ENCODE assay signal across 10 cellular contexts in genomic region chr7:123746055-123746454, GRCh38. TPM values are rescaled to one million over a fixed set of nuclear protein-coding genes. Genes with fewer than 3 reads are reported as not detected.
DNase-seq lines count a peak whose midpoint lies in the region; ATAC-seq lines count a peak whose summit lies in the region.
"Had no signal": no experiment of that assay in that cellular context is flagged by ENCODE, and none has a peak within 500 bp of the region (broad histone marks: within the 10 kb centered on the region; RNA-seq: fewer than 3 reads in every experiment).

No MANE protein-coding gene starts in this region.

- H3K36me3 ChIP-seq in BLaER1 (peaks cover 2% of the 10 kb centered on the region), HAP-1 (replicated peaks) (no peaks in the 10 kb centered on the region), adipocyte (ENCODE audit: control insufficient read depth, insufficient read depth, low read length, severe bottlenecking) (no peaks in the 10 kb centered on the region), mucosa of rectum (ENCODE audit: control insufficient read depth in 2 of 2, insufficient read depth in 2 of 2, low read length in 2 of 2) (no peaks in the 10 kb centered on the region)

- H3K9me3 ChIP-seq in BLaER1: no peaks in the 10 kb centered on the region
- no peaks in the 10 kb centered on the region for H3K9me3 ChIP-seq in HAP-1
- no peaks in the 10 kb centered on the region for H3K9me3 ChIP-seq in adipocyte (ENCODE audit: control insufficient read depth, low read length)
- H3K9me3 ChIP-seq in mucosa of rectum (ENCODE audit: control insufficient read depth in 2 of 2, low read length in 2 of 2): no peaks in the 10 kb centered on the region

- H3K27ac ChIP-seq in BLaER1 (no peak overlapping the region), mucosa of rectum (ENCODE audit: low read depth in 2 of 2, low read length in 2 of 2) (peak overlapping the region in 1 of 2 donors; percentile 100)

- H3K4me1 ChIP-seq in BLaER1 (peaks cover 34% of the 10 kb centered on the region), HAP-1 (peaks cover 34% of the 10 kb centered on the region), adipocyte (ENCODE audit: control insufficient read depth, insufficient read depth, low read length) (peaks cover 43% of the 10 kb centered on the region), mucosa of rectum (ENCODE audit: control insufficient read depth in 2 of 2, insufficient read depth in 2 of 2, low read length in 2 of 2) (peaks cover 22 to 23% of the 10 kb centered on the region in 2 donors)

- H4K20me1 ChIP-seq in BLaER1: peaks cover 71% of the 10 kb centered on the region

- H3K9ac ChIP-seq in BLaER1 (no peak overlapping the region), adipocyte (ENCODE audit: low read length) (no peak overlapping the region), mucosa of rectum (ENCODE audit: low read depth in 1 of 2, low read length in 2 of 2) (peak overlapping the region in 1 of 2 donors; percentile 34)

- H3K27me3 ChIP-seq in BLaER1 (no peaks in the 10 kb centered on the region), HAP-1 (ENCODE audit: low read depth) (no peaks in the 10 kb centered on the region), adipocyte (replicated peaks; ENCODE audit: control insufficient read depth, insufficient read depth, low read length) (no peaks in the 10 kb centered on the region), mucosa of rectum (ENCODE audit: control insufficient read depth in 2 of 2, insufficient read depth in 2 of 2, low read length in 2 of 2) (no peaks in the 10 kb centered on the region)

- DNase-seq in HAP-1 (ENCODE audit: low spot score in 2 of 2) (no peak), adipocyte (ENCODE audit: low read depth) (no peak), AG08396 (ENCODE audit: low spot score) (no peak), hypothalamus (lab: John Stamatoyannopoulos, UW) (no peak), left lobe of liver (ENCODE audit: low spot score) (no peak)
- DNase-seq: activated CD4-positive, CD25-positive, alpha-beta regulatory T cell treated with anti-CD3 and anti-CD28 coated beads, Interleukin-2, amount 50 U/mL, for 72 hours; stimulated activated CD4-positive, alpha-beta T cell treated with anti-CD3 and anti-CD28 coated beads, Interleukin-4, amount 100 ng/mL, for 1 hour had no signal

- H3K4me3 ChIP-seq in BLaER1 (peak overlapping the region; percentile 92; the same call in 1 of the 2 replicates), HAP-1 (peak overlapping the region; percentile 80), adipocyte (ENCODE audit: low read length) (peak overlapping the region; percentile 99), mucosa of rectum (ENCODE audit: low read length in 2 of 2) (peak overlapping the region; percentile 92 to 98)

- in situ Hi-C loops in HAP-1 (cut with MboI; ENCODE audit: low sequenced_read_pairs): no loop called here

- peak overlapping the region; percentile 90 for H3K4me2 ChIP-seq in BLaER1

- ATAC-seq in GM21526 (IDR thresholded peaks at IDR 0.05; ENCODE audit: low FRiP score, unreplicated experiment): no peak
- no peak for ATAC-seq in left lobe of liver

RNA-seq across cellular contexts. Expression of gene WASL, which starts 2.7 kb away (rescaled TPM):
- total RNA-seq in left lobe of liver: 19.6 TPM
